In the genomic region with DNA sequence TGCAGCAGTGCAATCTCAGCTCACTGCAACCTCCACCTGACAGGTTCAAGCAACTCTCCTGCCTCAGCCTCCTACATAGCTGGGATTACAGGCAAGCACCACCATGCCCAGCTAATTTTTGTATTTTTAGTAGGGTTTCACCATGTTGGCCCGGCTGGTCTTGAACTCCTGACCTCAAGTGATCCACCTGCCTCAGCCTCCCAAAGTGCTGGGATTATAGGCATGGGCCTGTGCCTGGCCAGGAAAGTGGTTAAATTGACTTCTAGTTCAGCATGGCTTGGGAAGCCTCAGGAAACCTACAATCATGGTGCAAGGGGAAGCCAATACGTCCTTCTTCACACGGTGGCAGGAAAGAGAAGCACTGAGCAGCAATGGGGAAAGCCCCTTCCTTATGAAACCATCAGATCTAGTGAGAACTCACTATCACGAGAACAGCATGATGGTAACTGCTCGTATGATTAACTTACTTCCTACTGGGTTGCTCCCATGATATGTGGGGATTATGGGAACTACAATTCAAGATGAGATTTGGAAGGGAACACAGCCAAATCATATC, we compare ENCODE assay signal across 11 cellular contexts. TPM values are rescaled to one million over a fixed set of nuclear protein-coding genes. Genes with fewer than 3 reads are reported as not detected.
A peak's percentile ranks its signal among the peaks of the same experiment; 100 is the strongest.
DNase-seq lines count a peak whose midpoint lies in the region; ATAC-seq and TF ChIP-seq lines count a peak whose summit lies in the region.
"Not testable (repeated sequence)": the region's sequence is repeated elsewhere in the genome, so short reads cannot be mapped to it uniquely, and the experiment has no call there.
"Had no signal": no experiment of that assay in that cellular context is flagged by ENCODE, and none has a peak within 500 bp of the region (broad histone marks: within the 10 kb centered on the region; RNA-seq: fewer than 3 reads in every experiment).

No MANE protein-coding gene starts in this region.

- ATAC-seq in GM19328 (IDR thresholded peaks at IDR 0.05; ENCODE audit: unreplicated experiment) (peak; percentile 38), HG02678 (IDR thresholded peaks at IDR 0.05; ENCODE audit: unreplicated experiment) (peak; percentile 40)

- H3K27ac Mint-ChIP-seq in activated T-helper 1 cell treated with anti-CD3 and anti-CD28 coated beads, Interleukin-12 subunit alpha, Interleukin-12 subunit beta, Interleukin-2, Interleukin-4 antibody, amounts not matched to agents 30 ng/mL and 10 ng/mL and 1 ng/mL, durations not matched to agents 14 hours and 24 hours and 36 hours; immature natural killer cell: not testable (repeated sequence)

- H3K9me3 Mint-ChIP-seq in activated T-helper 1 cell treated with anti-CD3 and anti-CD28 coated beads, Interleukin-12 subunit alpha, Interleukin-12 subunit beta, Interleukin-2, Interleukin-4 antibody, amounts not matched to agents 30 ng/mL and 10 ng/mL and 1 ng/mL, durations not matched to agents 14 hours and 24 hours and 36 hours; immature natural killer cell: not testable (repeated sequence)

- not testable (repeated sequence) for H3K36me3 Mint-ChIP-seq in activated T-helper 1 cell treated with anti-CD3 and anti-CD28 coated beads, Interleukin-12 subunit alpha, Interleukin-12 subunit beta, Interleukin-2, Interleukin-4 antibody, amounts not matched to agents 30 ng/mL and 10 ng/mL and 1 ng/mL, durations not matched to agents 14 hours and 24 hours and 36 hours (ENCODE audit: low read depth); immature natural killer cell

- not testable (repeated sequence) for H3K27me3 ChIP-seq in HL-60 (ENCODE audit: insufficient read depth, poor library complexity, severe bottlenecking)

- H3K4me1 Mint-ChIP-seq in activated T-helper 1 cell treated with anti-CD3 and anti-CD28 coated beads, Interleukin-12 subunit alpha, Interleukin-12 subunit beta, Interleukin-2, Interleukin-4 antibody, amounts not matched to agents 30 ng/mL and 10 ng/mL and 1 ng/mL, durations not matched to agents 14 hours and 24 hours and 36 hours (ENCODE audit: low read depth) = peaks cover 34% of the 10 kb centered on the region
- peaks cover 23 to 34% of the 10 kb centered on the region in 2 donors for H3K4me1 Mint-ChIP-seq in immature natural killer cell

- H3K27ac ChIP-seq in HL-60 (replicated peaks) = peak overlapping the region; percentile 50

- intact Hi-C loops in activated T-helper 1 cell treated with anti-CD3 and anti-CD28 coated beads, Interleukin-12 subunit alpha, Interleukin-12 subunit beta, Interleukin-2, Interleukin-4 antibody, amounts not matched to agents 30 ng/mL and 10 ng/mL and 1 ng/mL, durations not matched to agents 14 hours and 24 hours and 36 hours (cut with micrococcal nuclease) = loop anchor here (1.0 kb wide), 2 partner anchors 31 to 56 kb away; no protein-coding TSS in a partner anchor

- H3K4me3 Mint-ChIP-seq in activated T-helper 1 cell treated with anti-CD3 and anti-CD28 coated beads, Interleukin-12 subunit alpha, Interleukin-12 subunit beta, Interleukin-2, Interleukin-4 antibody, amounts not matched to agents 30 ng/mL and 10 ng/mL and 1 ng/mL, durations not matched to agents 14 hours and 24 hours and 36 hours; immature natural killer cell: not testable (repeated sequence)

- peak; percentile 61 for DNase-seq in CMK (ENCODE audit: low read depth)
- peak; percentile 76 to 80 for DNase-seq in HL-60 (ENCODE audit: low read depth in 1 of 2, low spot score in 1 of 2)
- DNase-seq in T-helper 2 cell = peak in 3 of 5 experiments; percentile 27 to 87 (median 67)
- peak; percentile 46 for DNase-seq in activated T-helper 1 cell treated with anti-CD3 and anti-CD28 coated beads, Interleukin-12 subunit alpha, Interleukin-12 subunit beta, Interleukin-2, Interleukin-4 antibody, amounts not matched to agents 30 ng/mL and 10 ng/mL and 1 ng/mL, durations not matched to agents 14 hours and 24 hours and 36 hours (ENCODE audit: low spot score)
- peak; percentile 54 to 61 (median 55) for DNase-seq in immature natural killer cell
- peak; percentile 36 to 68 (median 54) for DNase-seq in stimulated activated naive CD4-positive, alpha-beta T cell (lab: John Stamatoyannopoulos, UW)

- H3K4me3 ChIP-seq in HL-60 (replicated peaks; ENCODE audit: insufficient read depth, low read length) = not testable (repeated sequence)

- TF ChIP-seq CTCF in HL-60 (IDR thresholded peaks at IDR 0.05; ENCODE audit: insufficient read depth, low read length) = not testable (repeated sequence)

- not testable (repeated sequence) for H3K27me3 Mint-ChIP-seq in activated T-helper 1 cell treated with anti-CD3 and anti-CD28 coated beads, Interleukin-12 subunit alpha, Interleukin-12 subunit beta, Interleukin-2, Interleukin-4 antibody, amounts not matched to agents 30 ng/mL and 10 ng/mL and 1 ng/mL, durations not matched to agents 14 hours and 24 hours and 36 hours (ENCODE audit: insufficient read depth); immature natural killer cell (ENCODE audit: low read depth in 3 of 3)

RNA-seq across cellular contexts. Expression of a gene that starts 1.0 kb away (rescaled TPM):
- total RNA-seq in activated T-helper 1 cell treated with anti-CD3 and anti-CD28 coated beads, Interleukin-12 subunit alpha, Interleukin-12 subunit beta, Interleukin-2, Interleukin-4 antibody, amounts not matched to agents 30 ng/mL and 10 ng/mL and 1 ng/mL, durations not matched to agents 14 hours and 24 hours and 36 hours = 219 and 222 TPM in 2 replicates
- polyA plus RNA-seq in immature natural killer cell = 100 to 1,000 TPM; 202 to 229 (median 205) TPM
- total RNA-seq: cardiac muscle cell, LHCN-M2, progenitor cell of endocrine pancreas had no signal
- polyA plus RNA-seq: cardiac muscle cell had no signal

RNA-seq across cellular contexts. Expression of a gene that starts 26.4 kb away (rescaled TPM):
- total RNA-seq in activated T-helper 1 cell treated with anti-CD3 and anti-CD28 coated beads, Interleukin-12 subunit alpha, Interleukin-12 subunit beta, Interleukin-2, Interleukin-4 antibody, amounts not matched to agents 30 ng/mL and 10 ng/mL and 1 ng/mL, durations not matched to agents 14 hours and 24 hours and 36 hours = 43.7 and 53.6 TPM in 2 replicates
- 100 to 1,000 TPM; 316 to 379 (median 359) TPM for polyA plus RNA-seq in immature natural killer cell
- total RNA-seq: cardiac muscle cell, LHCN-M2, progenitor cell of endocrine pancreas had no signal
- polyA plus RNA-seq: cardiac muscle cell had no signal
